Comparison of ENCODE assay signal across 10 cellular contexts in the genomic region with DNA sequence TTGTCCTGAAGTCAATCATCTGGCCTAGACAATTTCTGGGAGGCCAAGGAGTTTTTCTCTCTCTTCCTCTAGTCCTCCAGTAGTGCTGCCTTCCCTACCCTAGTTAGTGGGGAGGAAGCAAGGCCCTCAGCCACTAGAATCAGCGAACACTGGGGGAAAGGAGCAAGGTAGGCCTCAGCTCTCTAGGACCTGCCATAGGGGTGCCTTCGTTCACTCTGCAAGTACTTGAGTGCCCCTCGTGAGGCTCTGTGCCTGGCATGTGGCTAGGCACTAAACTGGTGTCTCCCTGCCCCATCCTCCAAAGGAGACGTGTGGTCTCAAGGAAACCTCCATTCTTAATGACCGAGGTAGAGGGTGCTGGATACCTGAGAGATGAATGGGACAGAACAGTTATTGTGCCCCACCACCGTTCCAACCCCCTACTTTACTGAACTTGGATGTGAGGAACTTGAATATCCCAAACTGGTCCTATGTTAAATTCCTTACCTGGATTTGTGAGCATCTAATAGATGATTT. TPM values are rescaled to one million over a fixed set of nuclear protein-coding genes. Genes with fewer than 3 reads are reported as not detected.
DNase-seq lines count a peak whose midpoint lies in the region; ATAC-seq and TF ChIP-seq lines count a peak whose summit lies in the region.
"Had no signal": no experiment of that assay in that cellular context is flagged by ENCODE, and none has a peak within 500 bp of the region (broad histone marks: within the 10 kb centered on the region; RNA-seq: fewer than 3 reads in every experiment).

No MANE protein-coding gene starts in this region.

- no peak for ATAC-seq in CD4-positive, alpha-beta T cell (ENCODE audit: poor library complexity)
- ATAC-seq in GM18873 (IDR thresholded peaks at IDR 0.05; ENCODE audit: low FRiP score, unreplicated experiment) (no peak), body of pancreas (no peak)

- peaks cover 76% of the 10 kb centered on the region for H3K36me3 Mint-ChIP-seq in CD4-positive, alpha-beta T cell (ENCODE audit: low read depth)
- H3K36me3 Mint-ChIP-seq in activated naive CD8-positive, alpha-beta T cell = peaks cover 7% of the 10 kb centered on the region

- no peaks in the 10 kb centered on the region for H3K9me3 ChIP-seq in CD4-positive, alpha-beta T cell (ENCODE audit: control insufficient read depth, low read length)
- H3K9me3 ChIP-seq in Loucy (ENCODE audit: insufficient read depth, low read depth, low read length) (no peaks in the 10 kb centered on the region), mononuclear cell (ENCODE audit: low read depth, low read length) (no peaks in the 10 kb centered on the region), body of pancreas (no peaks in the 10 kb centered on the region)

- WGBS in body of pancreas, 2 donors = 70 to 71% methylated on average over 5 to 6 of the region's 6 CpGs

- H4K20me1 ChIP-seq in Loucy (ENCODE audit: insufficient read depth, low read length, poor library complexity, severe bottlenecking) = peaks cover 21% of the 10 kb centered on the region

- peaks cover 58% of the 10 kb centered on the region for H3K79me2 ChIP-seq in Loucy (ENCODE audit: insufficient read depth, low read length)

- POLR2A ChIA-PET in CD4-positive, alpha-beta T cell (lab: Charles Lee) = interaction anchor here (0.6 to 9.2 kb wide), 10 partner anchors 12 to 174 kb away, joined by 3 to 94 read pairs (median 6); a partner anchor contains a TSS

- H3K9me2 ChIP-seq in Loucy (replicated peaks; ENCODE audit: low read depth, low read length) = no peaks in the 10 kb centered on the region

- TF ChIP-seq POLR2A in body of pancreas (IDR thresholded peaks at IDR 0.05) = no peak

- H3K27me3 ChIP-seq in CD4-positive, alpha-beta T cell (ENCODE audit: control insufficient read depth, insufficient read depth, low read length) = no peaks in the 10 kb centered on the region
- H3K27me3 ChIP-seq in Loucy (ENCODE audit: insufficient read depth, low read length, poor library complexity, severe bottlenecking) (no peaks in the 10 kb centered on the region), mononuclear cell (ENCODE audit: insufficient read depth, low read length) (no peaks in the 10 kb centered on the region), body of pancreas (no peaks in the 10 kb centered on the region)

- no peaks in the 10 kb centered on the region for H3K27me3 Mint-ChIP-seq in CD4-positive, alpha-beta T cell
- H3K27me3 Mint-ChIP-seq in activated naive CD8-positive, alpha-beta T cell = no peaks in the 10 kb centered on the region

- no peak overlapping the region for H2AFZ ChIP-seq in Loucy (ENCODE audit: low read length)

- H3K36me3 ChIP-seq in Loucy (ENCODE audit: insufficient read depth, low read length) = no peaks in the 10 kb centered on the region; the same call in 1 of the 2 replicates
- H3K36me3 ChIP-seq in body of pancreas (replicated peaks in 1 of 2; ENCODE audit: insufficient read depth in 1 of 2, low read depth in 2 of 2) = peaks cover 0 to 3% of the 10 kb centered on the region in 2 donors

- H3K4me1 Mint-ChIP-seq in CD4-positive, alpha-beta T cell (ENCODE audit: low read depth) = peaks cover 65% of the 10 kb centered on the region
- H3K4me1 Mint-ChIP-seq in activated naive CD8-positive, alpha-beta T cell (ENCODE audit: low read depth) = peaks cover 54% of the 10 kb centered on the region

- peak overlapping the region; percentile 98 for H3K9ac ChIP-seq in Loucy (ENCODE audit: low read depth, low read length, poor library complexity, severe bottlenecking)

- TF ChIP-seq CTCF in CD4-positive, alpha-beta T cell (IDR thresholded peaks at IDR 0.05) = no peak
- no peak for TF ChIP-seq CTCF in Loucy (conservative IDR thresholded peaks at IDR 0.05; ENCODE audit: low read length)
- TF ChIP-seq CTCF in body of pancreas (IDR thresholded peaks at IDR 0.05) = no peak

- H3K9me3 Mint-ChIP-seq in CD4-positive, alpha-beta T cell = no peaks in the 10 kb centered on the region
- no peaks in the 10 kb centered on the region for H3K9me3 Mint-ChIP-seq in activated naive CD8-positive, alpha-beta T cell (ENCODE audit: low read depth)

- H3K4me3 Mint-ChIP-seq in CD4-positive, alpha-beta T cell = peak overlapping the region; percentile 87
- peak overlapping the region; percentile 88 for H3K4me3 Mint-ChIP-seq in activated naive CD8-positive, alpha-beta T cell

- peak overlapping the region; percentile 89 for H3K4me2 ChIP-seq in Loucy (ENCODE audit: low read depth, low read length, poor library complexity, severe bottlenecking)

- H3K27ac Mint-ChIP-seq in CD4-positive, alpha-beta T cell = peak overlapping the region; percentile 96
- peak overlapping the region; percentile 90 for H3K27ac Mint-ChIP-seq in activated naive CD8-positive, alpha-beta T cell

- H3F3A ChIP-seq in Loucy (ENCODE audit: low read depth) = no peaks in the 10 kb centered on the region

- H3K4me3 ChIP-seq in Loucy (ENCODE audit: low read length, poor library complexity, severe bottlenecking) (peak overlapping the region; percentile 91), mononuclear cell (ENCODE audit: low read length) (peak overlapping the region; percentile 66), body of pancreas (peak overlapping the region in 1 of 2 donors; percentile 71)

- H3K27ac ChIP-seq in CD4-positive, alpha-beta T cell (ENCODE audit: low read depth, low read length) = peak overlapping the region; percentile 88
- H3K27ac ChIP-seq in body of pancreas = peak overlapping the region in 1 of 4 donors; percentile 76

- H3K4me1 ChIP-seq in Loucy (ENCODE audit: insufficient read depth, low read length, poor library complexity, severe bottlenecking) (peaks cover 79% of the 10 kb centered on the region), mononuclear cell (ENCODE audit: insufficient read depth, low read length) (peaks cover 67% of the 10 kb centered on the region), body of pancreas (peaks cover 35% of the 10 kb centered on the region)

- CTCF ChIA-PET in CD4-positive, alpha-beta T cell (lab: Charles Lee) = interaction anchor here (1.0 to 7.9 kb wide), 8 partner anchors 12 to 169 kb away, joined by 3 to 75 read pairs (median 18); a partner anchor contains a TSS

- DNase-seq in CD4-positive, alpha-beta T cell = peak in 2 of 10 experiments; percentile 15 to 26
- DNase-seq in COR-L47 (lab: John Stamatoyannopoulos, UW) = no peak
- no peak for DNase-seq in NCI-H510A treated with DMSO at 0.1 percent for 48 hours (lab: John Stamatoyannopoulos, UW)
- no peak for DNase-seq in body of pancreas
- DNase-seq: hippocampal formation, NCI-H2081 had no signal

- intact Hi-C loops in CD4-positive, alpha-beta T cell (cut with DNase I, micrococcal nuclease) = loop anchor here (1.0 to 5.0 kb wide), 2 partner anchors 12 to 44 kb away; a partner anchor contains a TSS
- intact Hi-C loops in body of pancreas (cut with DNase I) = loop anchor here (5.0 kb wide), 1 partner anchor 154 kb away; a partner anchor contains a TSS

RNA-seq across cellular contexts. Expression of a gene that starts 1.1 kb away (rescaled TPM):
- 100 to 1,000 TPM; 209 to 212 TPM for total RNA-seq in CD4-positive, alpha-beta T cell
- total RNA-seq in mononuclear cell (80.1 TPM), body of pancreas (10 to 100 TPM; 10.2 to 23.3 TPM)

RNA-seq across cellular contexts. Expression of a gene that starts 39.1 kb away (rescaled TPM):
- 10 to 100 TPM; 46.1 to 53.4 TPM for total RNA-seq in CD4-positive, alpha-beta T cell
- 23.4 TPM for total RNA-seq in mononuclear cell
- 10 to 100 TPM; 34.2 to 56.7 TPM for total RNA-seq in body of pancreas

RNA-seq across cellular contexts. Expression of a gene that starts 43.7 kb away (rescaled TPM):
- total RNA-seq in CD4-positive, alpha-beta T cell = 10 to 100 TPM; 34.1 to 37.0 TPM
- total RNA-seq in mononuclear cell = 8.1 TPM
- 10 to 100 TPM in 1 of 2 donors, 1 to 10 TPM in 1; 6.0 to 11.2 TPM for total RNA-seq in body of pancreas
